8 cellular contexts compared by ENCODE assay signal in the genomic region with DNA sequence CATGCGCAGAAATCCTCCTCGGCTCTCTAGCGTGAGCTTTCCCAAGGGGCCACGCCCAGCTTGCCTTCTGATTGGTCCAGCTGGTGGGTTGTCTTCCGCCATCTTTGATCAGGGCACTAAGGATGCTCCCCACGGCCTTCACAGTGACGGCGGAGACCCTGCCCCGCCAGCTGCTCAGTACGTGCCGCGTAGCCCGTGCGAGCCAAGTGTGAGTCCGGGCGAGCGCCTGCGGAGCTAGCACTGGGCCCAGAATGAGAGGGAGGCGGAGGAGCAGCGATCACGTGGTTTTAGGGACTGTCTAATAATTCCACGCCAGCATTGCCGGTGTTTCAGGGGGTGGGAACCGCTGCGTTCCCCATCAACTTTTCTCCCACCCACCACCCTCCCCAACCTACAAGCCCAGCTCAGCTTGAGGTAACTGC. TPM values are rescaled to one million over a fixed set of nuclear protein-coding genes. Genes with fewer than 3 reads are reported as not detected.
A peak's percentile ranks its signal among the peaks of the same experiment; 100 is the strongest.
DNase-seq lines count a peak whose midpoint lies in the region; ATAC-seq and TF ChIP-seq lines count a peak whose summit lies in the region.

No MANE protein-coding gene starts in this region.

- peak; percentile 41; the same call in 1 of the 2 replicates for TF ChIP-seq EP300 in Ishikawa (IDR thresholded peaks at IDR 0.05; ENCODE audit: borderline replicate concordance)

- peak; percentile 99 for DNase-seq in DMS153 treated with DMSO at 0.1 percent for 48 hours (lab: John Stamatoyannopoulos, UW; ENCODE audit: unreplicated experiment)
- DNase-seq in OCI-M2 (lab: John Stamatoyannopoulos, UW; ENCODE audit: unreplicated experiment) = peak; percentile 95
- DNase-seq in activated T-cell treated with anti-CD3 and anti-CD28 coated beads, Interleukin-2, amount 50 U/mL, for 1 hour = peak; percentile 96
- peak; percentile 93 for DNase-seq in epithelial cell of proximal tubule (ENCODE audit: low read depth)
- DNase-seq in mucosa of descending colon = peak; percentile 97 to 99 (median 99)
- peak; percentile 93 for DNase-seq in stimulated activated CD8-positive, alpha-beta memory T cell treated with anti-CD3 and anti-CD28 coated beads, Interleukin-4, amount 100 ng/mL, for 24 hours (ENCODE audit: low read depth)

- no peak for TF ChIP-seq CTCF in epithelial cell of proximal tubule (conservative IDR thresholded peaks at IDR 0.05; ENCODE audit: low read depth, low read length)
- no peak for TF ChIP-seq CTCF in mucosa of descending colon (IDR thresholded peaks at IDR 0.05)

- H3K4me3 ChIP-seq in epithelial cell of proximal tubule (ENCODE audit: low read depth, low read length) (peak overlapping the region; percentile 68), mucosa of descending colon (peak overlapping the region; percentile 36)

- H3K4me1 ChIP-seq in mucosa of descending colon (ENCODE audit: low read depth) = peaks cover 39% of the 10 kb centered on the region

- ATAC-seq in GM21619 (IDR thresholded peaks at IDR 0.05; ENCODE audit: unreplicated experiment) = peak; percentile 76
- ATAC-seq in mucosa of descending colon = peak; percentile 83

- intact Hi-C loops in mucosa of descending colon (cut with DNase I, micrococcal nuclease) = no loop called here

- no peaks in the 10 kb centered on the region for H3K36me3 ChIP-seq in mucosa of descending colon (ENCODE audit: low read depth)

- no peaks in the 10 kb centered on the region for H3K9me3 ChIP-seq in mucosa of descending colon

- TF ChIP-seq RAD21 in Ishikawa (IDR thresholded peaks at IDR 0.05; ENCODE audit: low read depth) = no peak

TF ChIP-seq in Ishikawa, 13 proteins besides CTCF, POLR2A, EP300 and RAD21:
- peak; percentile 44; the same call in 1 of the 2 replicates for TF ChIP-seq EGR1 (IDR thresholded peaks at IDR 0.05)
- TF ChIP-seq YY1 (IDR thresholded peaks at IDR 0.05; ENCODE audit: low read depth) = peak; percentile 99
- TF ChIP-seq, protein P1, sequence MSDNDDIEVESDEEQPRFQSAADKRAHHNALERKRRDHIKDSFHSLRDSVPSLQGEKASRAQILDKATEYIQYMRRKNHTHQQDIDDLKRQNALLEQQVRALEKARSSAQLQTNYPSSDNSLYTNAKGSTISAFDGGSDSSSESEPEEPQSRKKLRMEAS (IDR thresholded peaks at IDR 0.05) = peak; percentile 82
- TF ChIP-seq, protein P2, sequence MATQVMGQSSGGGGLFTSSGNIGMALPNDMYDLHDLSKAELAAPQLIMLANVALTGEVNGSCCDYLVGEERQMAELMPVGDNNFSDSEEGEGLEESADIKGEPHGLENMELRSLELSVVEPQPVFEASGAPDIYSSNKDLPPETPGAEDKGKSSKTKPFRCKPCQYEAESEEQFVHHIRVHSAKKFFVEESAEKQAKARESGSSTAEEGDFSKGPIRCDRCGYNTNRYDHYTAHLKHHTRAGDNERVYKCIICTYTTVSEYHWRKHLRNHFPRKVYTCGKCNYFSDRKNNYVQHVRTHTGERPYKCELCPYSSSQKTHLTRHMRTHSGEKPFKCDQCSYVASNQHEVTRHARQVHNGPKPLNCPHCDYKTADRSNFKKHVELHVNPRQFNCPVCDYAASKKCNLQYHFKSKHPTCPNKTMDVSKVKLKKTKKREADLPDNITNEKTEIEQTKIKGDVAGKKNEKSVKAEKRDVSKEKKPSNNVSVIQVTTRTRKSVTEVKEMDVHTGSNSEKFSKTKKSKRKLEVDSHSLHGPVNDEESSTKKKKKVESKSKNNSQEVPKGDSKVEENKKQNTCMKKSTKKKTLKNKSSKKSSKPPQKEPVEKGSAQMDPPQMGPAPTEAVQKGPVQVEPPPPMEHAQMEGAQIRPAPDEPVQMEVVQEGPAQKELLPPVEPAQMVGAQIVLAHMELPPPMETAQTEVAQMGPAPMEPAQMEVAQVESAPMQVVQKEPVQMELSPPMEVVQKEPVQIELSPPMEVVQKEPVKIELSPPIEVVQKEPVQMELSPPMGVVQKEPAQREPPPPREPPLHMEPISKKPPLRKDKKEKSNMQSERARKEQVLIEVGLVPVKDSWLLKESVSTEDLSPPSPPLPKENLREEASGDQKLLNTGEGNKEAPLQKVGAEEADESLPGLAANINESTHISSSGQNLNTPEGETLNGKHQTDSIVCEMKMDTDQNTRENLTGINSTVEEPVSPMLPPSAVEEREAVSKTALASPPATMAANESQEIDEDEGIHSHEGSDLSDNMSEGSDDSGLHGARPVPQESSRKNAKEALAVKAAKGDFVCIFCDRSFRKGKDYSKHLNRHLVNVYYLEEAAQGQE (IDR thresholded peaks at IDR 0.05; ENCODE audit: low read depth) = no peak
- TF ChIP-seq, protein P3, sequence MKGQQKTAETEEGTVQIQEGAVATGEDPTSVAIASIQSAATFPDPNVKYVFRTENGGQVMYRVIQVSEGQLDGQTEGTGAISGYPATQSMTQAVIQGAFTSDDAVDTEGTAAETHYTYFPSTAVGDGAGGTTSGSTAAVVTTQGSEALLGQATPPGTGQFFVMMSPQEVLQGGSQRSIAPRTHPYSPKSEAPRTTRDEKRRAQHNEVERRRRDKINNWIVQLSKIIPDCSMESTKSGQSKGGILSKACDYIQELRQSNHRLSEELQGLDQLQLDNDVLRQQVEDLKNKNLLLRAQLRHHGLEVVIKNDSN (IDR thresholded peaks at IDR 0.05) = peak; percentile 98
- TF ChIP-seq CREB1 (IDR thresholded peaks at IDR 0.05; ENCODE audit: low read depth) = peak; percentile 82
- TF ChIP-seq TAF1 (IDR thresholded peaks at IDR 0.05; ENCODE audit: low read depth) = peak; percentile 67
- no peak for TF ChIP-seq CEBPB (IDR thresholded peaks at IDR 0.05)
- peak; percentile 51; the same call in 1 of the 2 replicates for TF ChIP-seq TCF12 (IDR thresholded peaks at IDR 0.05; ENCODE audit: low read depth)
- peak; percentile 24; the same call in 1 of the 2 replicates for TF ChIP-seq TEAD4 (IDR thresholded peaks at IDR 0.05)
- TF ChIP-seq ZBTB7A (IDR thresholded peaks at IDR 0.05; ENCODE audit: low read depth) = peak; percentile 89; the same call in 1 of the 2 replicates
- TF ChIP-seq NFIC (IDR thresholded peaks at IDR 0.05) = peak; percentile 38; the same call in 1 of the 2 replicates
- 0 out of 2 replicates have a peak, but pooled peaks have one; percentile 61 for TF ChIP-seq FOXM1 (IDR thresholded peaks at IDR 0.05; ENCODE audit: borderline replicate concordance, low read depth)
TF ChIP-seq in Ishikawa: peak in this region for 11.

RNA-seq across cellular contexts. Expression of a gene that starts 1.6 kb away (rescaled TPM):
- total RNA-seq in epithelial cell of proximal tubule = 79.7 and 115 TPM in 2 replicates
- 10 to 100 TPM; 14.0 to 26.0 (median 25.3) TPM for total RNA-seq in mucosa of descending colon

RNA-seq across cellular contexts. Expression of a gene that starts 27.2 kb away (rescaled TPM):
- total RNA-seq in epithelial cell of proximal tubule = 36.2 and 49.6 TPM in 2 replicates
- total RNA-seq in mucosa of descending colon = 1 to 10 TPM in 2 of 3 donors, under 1 TPM in 1; 0.67 to 4.0 (median 2.5) TPM

RNA-seq across cellular contexts. Expression of a gene that starts 36.8 kb away (rescaled TPM):
- total RNA-seq in epithelial cell of proximal tubule = 19.2 and 28.0 TPM in 2 replicates
- 10 to 100 TPM in 1 of 3 donors, 1 to 10 TPM in 2; 9.0 to 14.2 (median 9.1) TPM for total RNA-seq in mucosa of descending colon

RNA-seq across cellular contexts. Expression of a gene that starts 47.8 kb away (rescaled TPM):
- total RNA-seq in epithelial cell of proximal tubule (not detected in 2 replicates), mucosa of descending colon (not detected)

Comparison
In these comparisons a context has a peak if more than half of its experiments do, and no peak if none do; other contexts are left out.
1. Peak in every context shown above with its lines: DNase-seq, ATAC-seq and H3K4me3 ChIP-seq.